17 cellular contexts compared by ENCODE assay signal in the genomic region with DNA sequence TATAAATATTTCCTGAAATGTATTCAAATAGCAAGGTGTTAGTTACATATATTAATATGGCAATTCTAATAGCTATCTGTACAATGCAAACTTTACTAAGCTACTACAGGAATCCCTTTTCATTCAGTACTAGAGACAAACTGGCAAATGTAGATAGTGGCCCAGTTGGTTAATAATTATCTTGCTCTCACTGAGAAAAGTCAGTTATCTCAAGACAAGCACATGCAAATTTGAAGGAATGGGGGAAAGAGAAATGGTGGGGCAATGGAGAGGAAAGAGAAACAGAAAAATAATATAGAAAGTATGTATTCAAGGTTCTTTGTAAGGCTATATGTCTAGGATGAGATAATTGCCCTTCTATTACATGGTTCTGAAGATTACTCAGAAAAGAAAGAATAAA.
DNase-seq lines count a peak whose midpoint lies in the region; ATAC-seq and TF ChIP-seq lines count a peak whose summit lies in the region.
"Had no signal": no experiment of that assay in that cellular context is flagged by ENCODE, and none has a peak within 500 bp of the region (broad histone marks: within the 10 kb centered on the region; RNA-seq: fewer than 3 reads in every experiment).

No MANE protein-coding gene starts in this region.

- H3K36me3 ChIP-seq in cardiac muscle cell (no peaks in the 10 kb centered on the region), heart left ventricle (no peaks in the 10 kb centered on the region), smooth muscle cell (ENCODE audit: low read depth) (no peaks in the 10 kb centered on the region)
- H3K36me3 ChIP-seq: pancreas, SJSA1, upper lobe of right lung had no signal

- H3K4me1 Mint-ChIP-seq in activated T-helper 2 cell treated with anti-CD3 and anti-CD28 coated beads, Interferon-gamma antibody, Interleukin-2, Interleukin-4, amounts not matched to agents 10 μg/mL and 5 μg/mL and 100 μg/mL, durations not matched to agents 14 hours and 24 hours and 36 hours (ENCODE audit: low read depth) = no peaks in the 10 kb centered on the region
- H3K4me1 Mint-ChIP-seq: CD8-positive, alpha-beta memory T cell had no signal

- no peak for TF ChIP-seq POLR2A in heart left ventricle (IDR thresholded peaks at IDR 0.05)

- H3K4me3 Mint-ChIP-seq in activated T-helper 2 cell treated with anti-CD3 and anti-CD28 coated beads, Interferon-gamma antibody, Interleukin-2, Interleukin-4, amounts not matched to agents 10 μg/mL and 5 μg/mL and 100 μg/mL, durations not matched to agents 14 hours and 24 hours and 36 hours (ENCODE audit: low read depth) = no peak overlapping the region
- H3K4me3 Mint-ChIP-seq: CD8-positive, alpha-beta memory T cell had no signal

- H3K27me3 Mint-ChIP-seq in activated T-helper 2 cell treated with anti-CD3 and anti-CD28 coated beads, Interferon-gamma antibody, Interleukin-2, Interleukin-4, amounts not matched to agents 10 μg/mL and 5 μg/mL and 100 μg/mL, durations not matched to agents 14 hours and 24 hours and 36 hours (ENCODE audit: low read depth) = no peaks in the 10 kb centered on the region
- H3K27me3 Mint-ChIP-seq: CD8-positive, alpha-beta memory T cell had no signal

- H3K4me1 ChIP-seq in cardiac muscle cell (ENCODE audit: low read depth) (peaks cover 37% of the 10 kb centered on the region), heart left ventricle (no peaks in the 10 kb centered on the region), smooth muscle cell (ENCODE audit: low read depth) (no peaks in the 10 kb centered on the region)
- H3K4me1 ChIP-seq: SJSA1, upper lobe of right lung had no signal

- no peaks in the 10 kb centered on the region for H3F3A ChIP-seq in smooth muscle cell (ENCODE audit: low read depth)

- no peaks in the 10 kb centered on the region for H3K36me3 Mint-ChIP-seq in activated T-helper 2 cell treated with anti-CD3 and anti-CD28 coated beads, Interferon-gamma antibody, Interleukin-2, Interleukin-4, amounts not matched to agents 10 μg/mL and 5 μg/mL and 100 μg/mL, durations not matched to agents 14 hours and 24 hours and 36 hours (ENCODE audit: low read depth)
- H3K36me3 Mint-ChIP-seq: CD8-positive, alpha-beta memory T cell had no signal

- no peaks in the 10 kb centered on the region for H3K9me3 ChIP-seq in cardiac muscle cell (ENCODE audit: low read depth)
- H3K9me3 ChIP-seq in heart left ventricle = no peaks in the 10 kb centered on the region
- H3K9me3 ChIP-seq in smooth muscle cell (replicated peaks; ENCODE audit: low read depth) = no peaks in the 10 kb centered on the region
- H3K9me3 ChIP-seq: pancreas, SJSA1, upper lobe of right lung had no signal

- H3K27me3 ChIP-seq in cardiac muscle cell (no peaks in the 10 kb centered on the region), heart left ventricle (no peaks in the 10 kb centered on the region), smooth muscle cell (ENCODE audit: low read depth) (no peaks in the 10 kb centered on the region)
- H3K27me3 ChIP-seq: pancreas, SJSA1, upper lobe of right lung had no signal

- H4K20me1 ChIP-seq in smooth muscle cell (ENCODE audit: low read depth) = no peaks in the 10 kb centered on the region

- DNase-seq in cardiac muscle cell (ENCODE audit: low read depth in 1 of 2, low spot score in 1 of 2) (no peak), heart left ventricle (no peak), renal cortical epithelial cell (ENCODE audit: low read depth) (peak; percentile 50), left cardiac atrium (no peak), smooth muscle cell (lab: John Stamatoyannopoulos, UW; ENCODE audit: unreplicated experiment) (no peak)
- no peak for DNase-seq in activated T-helper 2 cell treated with anti-CD3 and anti-CD28 coated beads, Interferon-gamma antibody, Interleukin-2, Interleukin-4, amounts not matched to agents 10 μg/mL and 5 μg/mL and 100 μg/mL, durations not matched to agents 14 hours and 24 hours and 36 hours (ENCODE audit: low spot score)
- DNase-seq: CD8-positive, alpha-beta memory T cell; GM23248; NCI-H1092 treated with DMSO at 0.1 percent for 48 hours; NCI-H69; pancreas; stimulated activated CD8-positive, alpha-beta memory T cell treated with anti-CD3 and anti-CD28 coated beads, Interleukin-4, amount 100 ng/mL, for 48 hours; upper lobe of right lung had no signal

- no peak overlapping the region for H2AFZ ChIP-seq in smooth muscle cell (ENCODE audit: low read depth)
- H2AFZ ChIP-seq: GM23248 had no signal

- intact Hi-C loops in heart left ventricle (cut with DNase I) (no loop called here), left cardiac atrium (cut with DNase I) (no loop called here)
- intact Hi-C loops in activated T-helper 2 cell treated with anti-CD3 and anti-CD28 coated beads, Interferon-gamma antibody, Interleukin-2, Interleukin-4, amounts not matched to agents 10 μg/mL and 5 μg/mL and 100 μg/mL, durations not matched to agents 14 hours and 24 hours and 36 hours (cut with micrococcal nuclease) = no loop called here

- no peaks in the 10 kb centered on the region for H3K9me3 Mint-ChIP-seq in activated T-helper 2 cell treated with anti-CD3 and anti-CD28 coated beads, Interferon-gamma antibody, Interleukin-2, Interleukin-4, amounts not matched to agents 10 μg/mL and 5 μg/mL and 100 μg/mL, durations not matched to agents 14 hours and 24 hours and 36 hours

- ATAC-seq in heart left ventricle (no peak), HG02571 (IDR thresholded peaks at IDR 0.05; ENCODE audit: unreplicated experiment) (peak; percentile 90), HG03139 (IDR thresholded peaks at IDR 0.05; ENCODE audit: unreplicated experiment) (peak; percentile 94), left cardiac atrium (no peak)
- ATAC-seq: upper lobe of right lung had no signal

- H3K27ac ChIP-seq in cardiac muscle cell (peak overlapping the region; percentile 80), heart left ventricle (no peak overlapping the region), smooth muscle cell (ENCODE audit: low read depth) (no peak overlapping the region)
- H3K27ac ChIP-seq: GM23248, pancreas, SJSA1, upper lobe of right lung, VCaP had no signal

- no peak for TF ChIP-seq CTCF in cardiac muscle cell (IDR thresholded peaks at IDR 0.05; ENCODE audit: low read depth, low read length)
- no peak for TF ChIP-seq CTCF in heart left ventricle (IDR thresholded peaks at IDR 0.05)
- no peak for TF ChIP-seq CTCF in smooth muscle cell (IDR thresholded peaks at IDR 0.05; ENCODE audit: borderline replicate concordance, insufficient read depth, poor library complexity, severe bottlenecking)

- H3K4me3 ChIP-seq in cardiac muscle cell = no peak overlapping the region
- H3K4me3 ChIP-seq in heart left ventricle = no peak overlapping the region
- no peak overlapping the region for H3K4me3 ChIP-seq in smooth muscle cell
- H3K4me3 ChIP-seq: GM23248, pancreas, SJSA1, upper lobe of right lung had no signal

- no peaks in the 10 kb centered on the region for H3K79me2 ChIP-seq in smooth muscle cell (ENCODE audit: low read depth)

- H3K9ac ChIP-seq in smooth muscle cell (ENCODE audit: low read depth) = no peak overlapping the region
- H3K9ac ChIP-seq: GM23248 had no signal

- H3K4me2 ChIP-seq in smooth muscle cell = no peak overlapping the region

- no peak overlapping the region for H3K27ac Mint-ChIP-seq in activated T-helper 2 cell treated with anti-CD3 and anti-CD28 coated beads, Interferon-gamma antibody, Interleukin-2, Interleukin-4, amounts not matched to agents 10 μg/mL and 5 μg/mL and 100 μg/mL, durations not matched to agents 14 hours and 24 hours and 36 hours
- H3K27ac Mint-ChIP-seq: CD8-positive, alpha-beta memory T cell had no signal

Comparison
In these comparisons a context has a peak if more than half of its experiments do, and no peak if none do; other contexts are left out.
1. ATAC-seq: peak in HG02571 (single experiment) and HG03139 (single experiment); none in heart left ventricle (0 of 4) and left cardiac atrium (0 of 2).